In the genomic region with DNA sequence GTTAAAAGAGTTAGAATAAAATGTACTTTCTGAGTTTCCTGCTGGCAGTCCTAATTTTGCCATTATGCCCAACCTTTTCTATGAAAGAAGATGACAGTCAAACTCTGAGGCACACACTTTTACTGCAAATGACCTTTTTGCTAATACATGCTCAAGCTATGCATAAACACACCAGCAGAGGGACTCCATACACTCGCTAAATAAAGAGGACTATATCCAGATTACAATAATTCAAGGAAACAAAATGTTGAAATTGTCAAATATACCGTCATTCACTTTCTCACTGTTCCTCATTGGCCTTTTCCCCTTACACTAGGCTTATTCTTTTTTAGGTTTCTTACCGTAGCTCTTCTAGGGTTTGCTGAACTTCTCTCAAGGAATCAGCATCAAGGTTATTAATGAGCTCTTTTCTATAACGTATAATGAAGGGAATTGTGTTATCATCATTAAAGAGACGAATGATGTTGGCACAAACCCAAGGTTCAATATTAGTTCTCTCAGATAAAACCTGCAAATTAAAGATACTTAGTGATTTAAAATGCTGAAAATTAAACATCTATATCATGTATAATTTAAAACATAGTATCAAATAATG, we compare ENCODE assay signal across 8 cellular contexts. TPM values are rescaled to one million over a fixed set of nuclear protein-coding genes. Genes with fewer than 3 reads are reported as not detected.
DNase-seq lines count a peak whose midpoint lies in the region; ATAC-seq and TF ChIP-seq lines count a peak whose summit lies in the region.

No MANE protein-coding gene starts in this region.

- H3K27ac ChIP-seq in 22Rv1 = no peak overlapping the region
- no peak overlapping the region for H3K27ac ChIP-seq in transverse colon

- H3K9me3 ChIP-seq in transverse colon = no peaks in the 10 kb centered on the region

- H3K36me3 ChIP-seq in transverse colon = peaks cover 0 to 3% (median 0%) of the 10 kb centered on the region in 4 donors

- TF ChIP-seq POLR2A in transverse colon (IDR thresholded peaks at IDR 0.05) = no peak

- TF ChIP-seq CTCF in 22Rv1 (IDR thresholded peaks at IDR 0.05) (peak; percentile 55), astrocyte of the spinal cord (IDR thresholded peaks at IDR 0.05; ENCODE audit: low read depth, low read length) (peak; percentile 84), transverse colon (IDR thresholded peaks at IDR 0.05) (peak; percentile 59 to 71 (median 68))

- H3K27me3 ChIP-seq in transverse colon = no peaks in the 10 kb centered on the region

- H3K36me3 Mint-ChIP-seq in activated T-helper 2 cell treated with anti-CD3 and anti-CD28 coated beads, Interferon-gamma antibody, Interleukin-2, Interleukin-4, amounts not matched to agents 10 μg/mL and 5 μg/mL and 100 μg/mL, durations not matched to agents 14 hours and 24 hours and 36 hours (ENCODE audit: low read depth) = peaks cover 8% of the 10 kb centered on the region

- H3K4me3 ChIP-seq in astrocyte of the spinal cord (ENCODE audit: low read depth, low read length) (no peak overlapping the region), transverse colon (no peak overlapping the region)

- no peaks in the 10 kb centered on the region for H3K9me3 Mint-ChIP-seq in activated T-helper 2 cell treated with anti-CD3 and anti-CD28 coated beads, Interferon-gamma antibody, Interleukin-2, Interleukin-4, amounts not matched to agents 10 μg/mL and 5 μg/mL and 100 μg/mL, durations not matched to agents 14 hours and 24 hours and 36 hours

- in situ Hi-C loops in astrocyte of the spinal cord (cut with HindIII; ENCODE audit: low sequenced_read_pairs) = no loop called here
- in situ Hi-C loops in transverse colon (cut with MboI; ENCODE audit: low pct_ligation_motif_present in 1 of 4, low pct_unique_long_range_greater_than_20kb in 1 of 4, low sequenced_read_pairs in 3 of 4) = loop anchor here in 1 of 4 donors (25.0 kb wide), 1 partner anchor 598 kb away; no protein-coding TSS in a partner anchor

- WGBS in transverse colon (ENCODE audit: low coverage in 1 of 2), 2 donors = 43 to 45% methylated on average over 5 of the region's 5 CpGs

- peaks cover 15% of the 10 kb centered on the region for H3K4me1 Mint-ChIP-seq in activated T-helper 2 cell treated with anti-CD3 and anti-CD28 coated beads, Interferon-gamma antibody, Interleukin-2, Interleukin-4, amounts not matched to agents 10 μg/mL and 5 μg/mL and 100 μg/mL, durations not matched to agents 14 hours and 24 hours and 36 hours (ENCODE audit: low read depth)

- peaks cover 0 to 13% (median 0%) of the 10 kb centered on the region in 4 donors for H3K4me1 ChIP-seq in transverse colon

- H3K27me3 Mint-ChIP-seq in activated T-helper 2 cell treated with anti-CD3 and anti-CD28 coated beads, Interferon-gamma antibody, Interleukin-2, Interleukin-4, amounts not matched to agents 10 μg/mL and 5 μg/mL and 100 μg/mL, durations not matched to agents 14 hours and 24 hours and 36 hours (ENCODE audit: low read depth) = no peaks in the 10 kb centered on the region

- H3K4me3 Mint-ChIP-seq in activated T-helper 2 cell treated with anti-CD3 and anti-CD28 coated beads, Interferon-gamma antibody, Interleukin-2, Interleukin-4, amounts not matched to agents 10 μg/mL and 5 μg/mL and 100 μg/mL, durations not matched to agents 14 hours and 24 hours and 36 hours (ENCODE audit: low read depth) = no peak overlapping the region

- no peak overlapping the region for H3K27ac Mint-ChIP-seq in activated T-helper 2 cell treated with anti-CD3 and anti-CD28 coated beads, Interferon-gamma antibody, Interleukin-2, Interleukin-4, amounts not matched to agents 10 μg/mL and 5 μg/mL and 100 μg/mL, durations not matched to agents 14 hours and 24 hours and 36 hours

- no peak for TF ChIP-seq EP300 in transverse colon (IDR thresholded peaks at IDR 0.05; ENCODE audit: low read depth)

- DNase-seq in GDM1 (lab: John Stamatoyannopoulos, UW) = peak; percentile 17
- DNase-seq in NCI-H2171 treated with DMSO at 0.1 percent for 48 hours (lab: John Stamatoyannopoulos, UW) = peak; percentile 51
- peak; percentile 60 for DNase-seq in astrocyte of the spinal cord (ENCODE audit: low read depth, low spot score)
- DNase-seq in iris pigment epithelial cell (ENCODE audit: low read depth) = peak; percentile 61
- no peak for DNase-seq in transverse colon
- DNase-seq in activated T-helper 2 cell treated with anti-CD3 and anti-CD28 coated beads, Interferon-gamma antibody, Interleukin-2, Interleukin-4, amounts not matched to agents 10 μg/mL and 5 μg/mL and 100 μg/mL, durations not matched to agents 14 hours and 24 hours and 36 hours (ENCODE audit: low spot score) = no peak

- no peak for ATAC-seq in HG03521 (IDR thresholded peaks at IDR 0.05; ENCODE audit: unreplicated experiment)

- intact Hi-C loops in transverse colon (cut with DNase I; ENCODE audit: low total_unique reads) = no loop called here
- intact Hi-C loops in activated T-helper 2 cell treated with anti-CD3 and anti-CD28 coated beads, Interferon-gamma antibody, Interleukin-2, Interleukin-4, amounts not matched to agents 10 μg/mL and 5 μg/mL and 100 μg/mL, durations not matched to agents 14 hours and 24 hours and 36 hours (cut with micrococcal nuclease) = no loop called here

RNA-seq across cellular contexts. Expression of gene SRBD1, which starts 25.7 kb away (rescaled TPM):
- 10 to 100 TPM; 13.5 to 36.2 (median 26.8) TPM for total RNA-seq in transverse colon
- total RNA-seq in activated T-helper 2 cell treated with anti-CD3 and anti-CD28 coated beads, Interferon-gamma antibody, Interleukin-2, Interleukin-4, amounts not matched to agents 10 μg/mL and 5 μg/mL and 100 μg/mL, durations not matched to agents 14 hours and 24 hours and 36 hours = 20.9 and 21.7 TPM in 2 replicates

Comparison
In these comparisons a context has a peak if more than half of its experiments do, and no peak if none do; other contexts are left out.
1. DNase-seq: peak in GDM1 (single experiment), NCI-H2171 treated with DMSO at 0.1 percent for 48 hours (single experiment), astrocyte of the spinal cord (single experiment) and iris pigment epithelial cell (single experiment); none in transverse colon (single experiment) and activated T-helper 2 cell treated with anti-CD3 and anti-CD28 coated beads, Interferon-gamma antibody, Interleukin-2, Interleukin-4, amounts not matched to agents 10 μg/mL and 5 μg/mL and 100 μg/mL, durations not matched to agents 14 hours and 24 hours and 36 hours (single experiment).
2. Peak in every context shown above with its lines, with median percentiles within 50 percentile points of each other: CTCF ChIP-seq.